Comparison of ENCODE assay signal across 8 cellular contexts in the genomic region with DNA sequence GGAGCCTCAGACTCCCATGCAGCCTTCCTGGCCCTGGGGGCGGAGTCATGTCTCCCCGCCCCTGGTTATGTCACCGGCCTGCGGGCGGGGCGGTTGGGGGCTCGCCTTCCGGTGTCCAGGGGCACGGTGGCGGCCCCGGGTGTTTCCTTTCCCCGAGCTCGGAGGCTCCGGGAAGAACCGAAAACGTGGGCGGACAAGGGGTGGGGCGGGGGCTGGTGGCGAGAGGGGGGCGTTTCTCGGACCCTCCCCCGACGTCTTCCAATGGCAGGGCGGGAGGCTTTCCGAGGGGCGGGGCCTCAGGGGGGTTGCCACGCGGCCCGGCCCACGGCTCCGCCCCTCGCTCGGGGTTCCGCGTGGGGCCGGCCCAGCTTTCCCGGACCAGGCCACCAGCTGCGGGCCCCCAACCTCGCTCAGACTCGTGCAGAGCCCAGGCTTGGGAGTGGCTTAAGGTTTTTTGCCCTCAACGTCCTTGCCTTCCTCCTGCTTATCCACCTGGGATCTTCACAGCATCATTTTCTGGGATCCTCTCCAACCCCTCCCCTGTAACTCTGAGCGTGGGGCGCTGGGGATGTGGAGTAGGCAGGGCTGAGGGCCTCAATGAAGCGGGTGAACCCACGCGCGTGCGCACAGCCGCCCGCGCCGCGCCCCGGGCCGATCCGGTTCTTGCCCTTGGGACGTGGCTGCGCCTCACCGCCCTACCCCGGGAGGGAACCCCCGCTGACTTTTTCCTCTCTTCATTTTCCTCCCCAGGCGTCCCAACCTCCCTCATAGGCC. TPM values are rescaled to one million over a fixed set of nuclear protein-coding genes. Genes with fewer than 3 reads are reported as not detected.
A peak's percentile ranks its signal among the peaks of the same experiment; 100 is the strongest.
DNase-seq lines count a peak whose midpoint lies in the region; ATAC-seq lines count a peak whose summit lies in the region.

No MANE protein-coding gene starts in this region.

- peaks cover 0 to 4% of the 10 kb centered on the region in 2 donors for H3K9me3 ChIP-seq in CD4-positive, alpha-beta memory T cell (ENCODE audit: control insufficient read depth in 1 of 2, low read length in 2 of 2)

- H3K27ac Mint-ChIP-seq in CD4-positive, alpha-beta memory T cell: peak overlapping the region in 2 of 7 donors; percentile 73 to 88
- H3K27ac Mint-ChIP-seq in activated T-helper 2 cell treated with anti-CD3 and anti-CD28 coated beads, Interferon-gamma antibody, Interleukin-2, Interleukin-4, amounts not matched to agents 10 μg/mL and 5 μg/mL and 100 μg/mL, durations not matched to agents 14 hours and 24 hours and 36 hours: no peak overlapping the region

- H3K36me3 Mint-ChIP-seq in CD4-positive, alpha-beta memory T cell: peaks cover 4 to 6% of the 10 kb centered on the region in 2 donors
- H3K36me3 Mint-ChIP-seq in activated T-helper 2 cell treated with anti-CD3 and anti-CD28 coated beads, Interferon-gamma antibody, Interleukin-2, Interleukin-4, amounts not matched to agents 10 μg/mL and 5 μg/mL and 100 μg/mL, durations not matched to agents 14 hours and 24 hours and 36 hours (ENCODE audit: low read depth): peaks cover 15% of the 10 kb centered on the region

- intact Hi-C loops in CD4-positive, alpha-beta memory T cell (cut with micrococcal nuclease): loop anchor here (5.0 to 10.0 kb wide), 3 partner anchors 537 to 1234 kb away; partner anchors contain the start of genes CDYL, FARS2 and LYRM4
- intact Hi-C loops in activated T-helper 2 cell treated with anti-CD3 and anti-CD28 coated beads, Interferon-gamma antibody, Interleukin-2, Interleukin-4, amounts not matched to agents 10 μg/mL and 5 μg/mL and 100 μg/mL, durations not matched to agents 14 hours and 24 hours and 36 hours (cut with micrococcal nuclease): loop anchor here (2.0 to 5.0 kb wide), 2 partner anchors 14 to 538 kb away; no protein-coding TSS in a partner anchor
- intact Hi-C loops in cardiac septum (cut with DNase I) (no loop called here), posterior cingulate gyrus (cut with DNase I) (no loop called here)

- H3K4me1 ChIP-seq in CD4-positive, alpha-beta memory T cell (ENCODE audit: insufficient read depth, low read length): peaks cover 40% of the 10 kb centered on the region

- H3K36me3 ChIP-seq in CD4-positive, alpha-beta memory T cell (ENCODE audit: insufficient read depth, low read length): no peaks in the 10 kb centered on the region

- POLR2A ChIA-PET in CD4-positive, alpha-beta memory T cell (lab: Charles Lee; ENCODE audit: partially characterized antibody): interaction anchor here (0.7 kb wide), 1 partner anchor 11 kb away, joined by 3 read pairs; no protein-coding TSS in a partner anchor

- H3K4me1 Mint-ChIP-seq in CD4-positive, alpha-beta memory T cell: peaks cover 21 to 52% (median 38%) of the 10 kb centered on the region in 4 donors
- H3K4me1 Mint-ChIP-seq in activated T-helper 2 cell treated with anti-CD3 and anti-CD28 coated beads, Interferon-gamma antibody, Interleukin-2, Interleukin-4, amounts not matched to agents 10 μg/mL and 5 μg/mL and 100 μg/mL, durations not matched to agents 14 hours and 24 hours and 36 hours (ENCODE audit: low read depth): peaks cover 32% of the 10 kb centered on the region

- peak overlapping the region; percentile 43 to 52 for H3K4me3 ChIP-seq in CD4-positive, alpha-beta memory T cell (ENCODE audit: low read length in 2 of 2)

- CTCF ChIA-PET in CD4-positive, alpha-beta memory T cell (lab: Charles Lee; ENCODE audit: partially characterized antibody): interaction anchor here (0.7 to 1.8 kb wide), 4 partner anchors 11 to 200 kb away, joined by 3 to 5 read pairs (median 3); no protein-coding TSS in a partner anchor

- no peak overlapping the region for H3K27ac ChIP-seq in CD4-positive, alpha-beta memory T cell (ENCODE audit: low read depth, low read length)

- H3K9me3 Mint-ChIP-seq in CD4-positive, alpha-beta memory T cell: peaks cover 0 to 30% (median 20%) of the 10 kb centered on the region in 8 donors
- H3K9me3 Mint-ChIP-seq in activated T-helper 2 cell treated with anti-CD3 and anti-CD28 coated beads, Interferon-gamma antibody, Interleukin-2, Interleukin-4, amounts not matched to agents 10 μg/mL and 5 μg/mL and 100 μg/mL, durations not matched to agents 14 hours and 24 hours and 36 hours: peaks cover 20% of the 10 kb centered on the region

- DNase-seq in CD4-positive, alpha-beta memory T cell: peak in 1 of 5 donors; percentile 33
- DNase-seq in GM19238 (ENCODE audit: insufficient read length, low spot score) (peak; percentile 75), NCI-H82 (lab: John Stamatoyannopoulos, UW) (peak; percentile 97), cardiac septum (ENCODE audit: low spot score) (peak; percentile 90), posterior cingulate gyrus (peak in 6 of 10 donors; percentile 46 to 95 (median 64))
- peak; percentile 40 for DNase-seq in activated T-helper 2 cell treated with anti-CD3 and anti-CD28 coated beads, Interferon-gamma antibody, Interleukin-2, Interleukin-4, amounts not matched to agents 10 μg/mL and 5 μg/mL and 100 μg/mL, durations not matched to agents 14 hours and 24 hours and 36 hours (ENCODE audit: low spot score)

- H3K27me3 Mint-ChIP-seq in CD4-positive, alpha-beta memory T cell: peaks cover 43 to 49% of the 10 kb centered on the region in 2 donors
- peaks cover 72% of the 10 kb centered on the region for H3K27me3 Mint-ChIP-seq in activated T-helper 2 cell treated with anti-CD3 and anti-CD28 coated beads, Interferon-gamma antibody, Interleukin-2, Interleukin-4, amounts not matched to agents 10 μg/mL and 5 μg/mL and 100 μg/mL, durations not matched to agents 14 hours and 24 hours and 36 hours (ENCODE audit: low read depth)

- peak overlapping the region; percentile 73 to 90 (median 80) for H3K4me3 Mint-ChIP-seq in CD4-positive, alpha-beta memory T cell
- peak overlapping the region; percentile 81 for H3K4me3 Mint-ChIP-seq in activated T-helper 2 cell treated with anti-CD3 and anti-CD28 coated beads, Interferon-gamma antibody, Interleukin-2, Interleukin-4, amounts not matched to agents 10 μg/mL and 5 μg/mL and 100 μg/mL, durations not matched to agents 14 hours and 24 hours and 36 hours (ENCODE audit: low read depth)

- peak; percentile 62 for ATAC-seq in HG03342 (IDR thresholded peaks at IDR 0.05; ENCODE audit: unreplicated experiment)
- ATAC-seq in HG02970 (IDR thresholded peaks at IDR 0.05; ENCODE audit: low FRiP score, unreplicated experiment): no peak

- H3K27me3 ChIP-seq in CD4-positive, alpha-beta memory T cell (ENCODE audit: insufficient read depth, low read length): peaks cover 57% of the 10 kb centered on the region

RNA-seq across cellular contexts. Expression of gene NRN1, which starts 2.1 kb away (rescaled TPM):
- total RNA-seq in CD4-positive, alpha-beta memory T cell: under 1 TPM in 1 of 2 experiments, not detected in 1; 0.49 TPM
- not detected for polyA plus RNA-seq in CD4-positive, alpha-beta memory T cell
- total RNA-seq in activated T-helper 2 cell treated with anti-CD3 and anti-CD28 coated beads, Interferon-gamma antibody, Interleukin-2, Interleukin-4, amounts not matched to agents 10 μg/mL and 5 μg/mL and 100 μg/mL, durations not matched to agents 14 hours and 24 hours and 36 hours: 0.71 and 0.75 TPM in 2 replicates
- total RNA-seq in cardiac septum: 10.4 TPM

Comparison
In these comparisons a context has a peak if more than half of its experiments do, and no peak if none do; other contexts are left out.
1. intact Hi-C loops: an anchor here in CD4-positive, alpha-beta memory T cell (5.0 to 10.0 kb wide) and activated T-helper 2 cell treated with anti-CD3 and anti-CD28 coated beads, Interferon-gamma antibody, Interleukin-2, Interleukin-4, amounts not matched to agents 10 μg/mL and 5 μg/mL and 100 μg/mL, durations not matched to agents 14 hours and 24 hours and 36 hours (2.0 to 5.0 kb wide); none called in cardiac septum and posterior cingulate gyrus.